12 cellular contexts compared by ENCODE assay signal in genomic region chr2:38038682-38039081, GRCh38. TPM values are rescaled to one million over a fixed set of nuclear protein-coding genes. Genes with fewer than 3 reads are reported as not detected.
DNase-seq lines count a peak whose midpoint lies in the region; ATAC-seq and TF ChIP-seq lines count a peak whose summit lies in the region.
"Had no signal": no experiment of that assay in that cellular context is flagged by ENCODE, and none has a peak within 500 bp of the region (broad histone marks: within the 10 kb centered on the region; RNA-seq: fewer than 3 reads in every experiment).

No MANE protein-coding gene starts in this region.

- peak overlapping the region; percentile 36 for H3K4me3 Mint-ChIP-seq in glutamatergic neuron (ENCODE audit: unreplicated experiment)

- no peaks in the 10 kb centered on the region for H3K27me3 Mint-ChIP-seq in glutamatergic neuron (ENCODE audit: unreplicated experiment)

- H3K4me1 ChIP-seq in Karpas-422 (ENCODE audit: low read length), result peaks cover 11% of the 10 kb centered on the region

- H3K36me3 Mint-ChIP-seq in glutamatergic neuron (ENCODE audit: unreplicated experiment), result no peaks in the 10 kb centered on the region

- no peaks in the 10 kb centered on the region for H3K9me3 ChIP-seq in Karpas-422 (ENCODE audit: low read length)

- H3K4me3 ChIP-seq in GM12875 (ENCODE audit: low read depth, low read length), result peak overlapping the region; percentile 42
- H3K4me3 ChIP-seq in Karpas-422 (ENCODE audit: low read length), result peak overlapping the region; percentile 44
- peak overlapping the region; percentile 33 for H3K4me3 ChIP-seq in skeletal muscle cell (ENCODE audit: low read depth, low read length)

- TF ChIP-seq CTCF in GM12875 (IDR thresholded peaks at IDR 0.05; ENCODE audit: borderline replicate concordance, insufficient read depth, low read depth, low read length) (no peak), glutamatergic neuron (IDR thresholded peaks at IDR 0.05; ENCODE audit: partially characterized antibody, unreplicated experiment) (no peak)

- ATAC-seq in GM21515 (IDR thresholded peaks at IDR 0.05; ENCODE audit: unreplicated experiment) (no peak), GM19035 (IDR thresholded peaks at IDR 0.05; ENCODE audit: unreplicated experiment) (no peak)
- ATAC-seq: naive thymus-derived CD4-positive, alpha-beta T cell had no signal

- H3K79me2 ChIP-seq in Karpas-422 (ENCODE audit: low read length), result no peaks in the 10 kb centered on the region

- no peaks in the 10 kb centered on the region for H3K9me2 ChIP-seq in Karpas-422 (replicated peaks; ENCODE audit: insufficient read depth, low read length)

- no peaks in the 10 kb centered on the region for H3K9me3 Mint-ChIP-seq in glutamatergic neuron (ENCODE audit: unreplicated experiment)

- no peak overlapping the region for H3K9ac ChIP-seq in Karpas-422 (ENCODE audit: low read length)

- no peak overlapping the region for H3K27ac Mint-ChIP-seq in glutamatergic neuron (ENCODE audit: unreplicated experiment)

- no peaks in the 10 kb centered on the region for H3K4me1 Mint-ChIP-seq in glutamatergic neuron (ENCODE audit: low read depth, unreplicated experiment)

- H3K27ac ChIP-seq in Karpas-422 (ENCODE audit: low read length), result no peak overlapping the region

- DNase-seq in Karpas-422 (no peak), glutamatergic neuron (no peak), skeletal muscle cell (ENCODE audit: low read depth) (no peak), GOT3 (lab: John Stamatoyannopoulos, UW) (no peak), dermis blood vessel endothelial cell (no peak)
- DNase-seq: activated CD4-positive, alpha-beta T cell treated with anti-CD3 and anti-CD28 coated beads for 4 hours; DND-41; NCI-H187 treated with DMSO at 0.1 percent for 48 hours had no signal

- no peaks in the 10 kb centered on the region for H3K27me3 ChIP-seq in Karpas-422 (ENCODE audit: low read length)

- peak overlapping the region; percentile 60 for H2AFZ ChIP-seq in Karpas-422 (ENCODE audit: low read length)

- peak overlapping the region; percentile 56 for H3K4me2 ChIP-seq in Karpas-422 (ENCODE audit: low read depth, low read length, poor library complexity, severe bottlenecking)

- H3K36me3 ChIP-seq in Karpas-422 (ENCODE audit: insufficient read depth, low read length), result no peaks in the 10 kb centered on the region

- no peaks in the 10 kb centered on the region for H4K20me1 ChIP-seq in Karpas-422 (ENCODE audit: insufficient read depth, low read depth, low read length)

RNA-seq across cellular contexts. Expression of gene CYP1B1, which starts 37.3 kb away (rescaled TPM):
- not detected in 2 replicates for total RNA-seq in Karpas-422 (2014; rRNA removed; shearing (Covaris generic); ENCODE audit: low replicate concordance)
- total RNA-seq in glutamatergic neuron (ENCODE audit: unreplicated experiment) (3.4 TPM), dermis blood vessel endothelial cell (2.7 and 5.6 TPM in 2 replicates)
